ENCODE assay signal across 16 cellular contexts in genomic region chr19:49920624-49921363, GRCh38. TPM values are rescaled to one million over a fixed set of nuclear protein-coding genes. Genes with fewer than 3 reads are reported as not detected.
A peak's percentile ranks its signal among the peaks of the same experiment; 100 is the strongest.
DNase-seq lines count a peak whose midpoint lies in the region; ATAC-seq, FAIRE-seq and TF ChIP-seq lines count a peak whose summit lies in the region.
"Had no signal": no experiment of that assay in that cellular context is flagged by ENCODE, and none has a peak within 500 bp of the region (broad histone marks: within the 10 kb centered on the region; RNA-seq: fewer than 3 reads in every experiment).

No MANE protein-coding gene starts in this region.

- H3K36me3 ChIP-seq in astrocyte (ENCODE audit: insufficient read depth, low read length): peaks cover 5% of the 10 kb centered on the region
- peaks cover 0 to 6% of the 10 kb centered on the region in 2 donors for H3K36me3 ChIP-seq in body of pancreas (replicated peaks in 1 of 2; ENCODE audit: insufficient read depth in 1 of 2, low read depth in 2 of 2)

- H3K4me3 Mint-ChIP-seq in activated naive CD8-positive, alpha-beta T cell treated with anti-CD3 and anti-CD28 coated beads for 36 hours: no peak overlapping the region
- no peak overlapping the region for H3K4me3 Mint-ChIP-seq in activated naive CD8-positive, alpha-beta T cell treated with anti-CD3 and anti-CD28 coated beads, Interleukin-2, amount 50 U/mL, for 24 hours
- H3K4me3 Mint-ChIP-seq in astrocyte (ENCODE audit: unreplicated experiment): no peak overlapping the region
- H3K4me3 Mint-ChIP-seq in stimulated activated effector memory CD8-positive, alpha-beta T cell treated with anti-CD3 and anti-CD28 coated beads, Interleukin-12 subunit alpha, Interleukin-12 subunit beta, amount 100 ng/mL, for 72 hours: peak overlapping the region; percentile 51
- H3K4me3 Mint-ChIP-seq: activated naive CD4-positive, alpha-beta T cell treated with anti-CD3 and anti-CD28 coated beads, Interleukin-2, amount 50 U/mL, for 24 hours had no signal

- no peak for ATAC-seq in activated naive CD8-positive, alpha-beta T cell treated with anti-CD3 and anti-CD28 coated beads, Interleukin-2, amount 50 U/mL, for 24 hours
- ATAC-seq in stimulated activated effector memory CD8-positive, alpha-beta T cell treated with anti-CD3 and anti-CD28 coated beads, Interleukin-12 subunit alpha, Interleukin-12 subunit beta, amount 100 ng/mL, for 72 hours: no peak
- no peak for ATAC-seq in HG02571 (IDR thresholded peaks at IDR 0.05; ENCODE audit: unreplicated experiment)
- ATAC-seq in HG02763 (IDR thresholded peaks at IDR 0.05; ENCODE audit: unreplicated experiment): no peak
- ATAC-seq in body of pancreas: no peak
- ATAC-seq: mucosa of descending colon had no signal

- H3K9ac ChIP-seq in astrocyte (ENCODE audit: low read length): no peak overlapping the region

- no peaks in the 10 kb centered on the region for H3K9me3 Mint-ChIP-seq in activated naive CD8-positive, alpha-beta T cell treated with anti-CD3 and anti-CD28 coated beads for 36 hours
- H3K9me3 Mint-ChIP-seq in activated naive CD8-positive, alpha-beta T cell treated with anti-CD3 and anti-CD28 coated beads, Interleukin-2, amount 50 U/mL, for 24 hours: no peaks in the 10 kb centered on the region
- H3K9me3 Mint-ChIP-seq in astrocyte (ENCODE audit: unreplicated experiment): no peaks in the 10 kb centered on the region
- H3K9me3 Mint-ChIP-seq in stimulated activated effector memory CD8-positive, alpha-beta T cell treated with anti-CD3 and anti-CD28 coated beads, Interleukin-12 subunit alpha, Interleukin-12 subunit beta, amount 100 ng/mL, for 72 hours: no peaks in the 10 kb centered on the region
- H3K9me3 Mint-ChIP-seq: activated naive CD4-positive, alpha-beta T cell treated with anti-CD3 and anti-CD28 coated beads, Interleukin-2, amount 50 U/mL, for 24 hours had no signal

- no peaks in the 10 kb centered on the region for H3K27me3 ChIP-seq in astrocyte (ENCODE audit: insufficient read depth, low read length)
- no peaks in the 10 kb centered on the region for H3K27me3 ChIP-seq in body of pancreas
- H3K27me3 ChIP-seq: thyroid gland had no signal

- FAIRE-seq in astrocyte (lab: Jason Lieb, UNC): no peak
- FAIRE-seq: H54 had no signal

- TF ChIP-seq CTCF in astrocyte (IDR thresholded peaks at IDR 0.05; ENCODE audit: insufficient read depth, low read depth, low read length): no peak
- no peak for TF ChIP-seq CTCF in body of pancreas (IDR thresholded peaks at IDR 0.05)

- no peak overlapping the region for H3K4me2 ChIP-seq in astrocyte (ENCODE audit: low read length)

- TF ChIP-seq POLR2A in body of pancreas (IDR thresholded peaks at IDR 0.05): no peak

- peaks cover 89% of the 10 kb centered on the region for H4K20me1 ChIP-seq in astrocyte (ENCODE audit: insufficient read depth, low read length)

- H3K27ac Mint-ChIP-seq in activated naive CD8-positive, alpha-beta T cell treated with anti-CD3 and anti-CD28 coated beads for 36 hours: peak overlapping the region; percentile 46
- no peak overlapping the region for H3K27ac Mint-ChIP-seq in activated naive CD8-positive, alpha-beta T cell treated with anti-CD3 and anti-CD28 coated beads, Interleukin-2, amount 50 U/mL, for 24 hours
- peak overlapping the region; percentile 72 for H3K27ac Mint-ChIP-seq in astrocyte (ENCODE audit: unreplicated experiment)
- peak overlapping the region; percentile 88 for H3K27ac Mint-ChIP-seq in stimulated activated effector memory CD8-positive, alpha-beta T cell treated with anti-CD3 and anti-CD28 coated beads, Interleukin-12 subunit alpha, Interleukin-12 subunit beta, amount 100 ng/mL, for 72 hours
- H3K27ac Mint-ChIP-seq: activated naive CD4-positive, alpha-beta T cell treated with anti-CD3 and anti-CD28 coated beads, Interleukin-2, amount 50 U/mL, for 24 hours had no signal

- H3K9me3 ChIP-seq in astrocyte (ENCODE audit: insufficient read depth, low read depth, low read length) (no peaks in the 10 kb centered on the region), body of pancreas (no peaks in the 10 kb centered on the region)
- H3K9me3 ChIP-seq: mucosa of descending colon, thyroid gland had no signal

- H3K4me3 ChIP-seq in astrocyte (ENCODE audit: insufficient read depth, low read depth, low read length) (no peak overlapping the region), body of pancreas (no peak overlapping the region)
- H3K4me3 ChIP-seq: mucosa of descending colon, thyroid gland had no signal

- H3K36me3 Mint-ChIP-seq in activated naive CD8-positive, alpha-beta T cell treated with anti-CD3 and anti-CD28 coated beads for 36 hours: peaks cover 41% of the 10 kb centered on the region
- peaks cover 56% of the 10 kb centered on the region for H3K36me3 Mint-ChIP-seq in activated naive CD8-positive, alpha-beta T cell treated with anti-CD3 and anti-CD28 coated beads, Interleukin-2, amount 50 U/mL, for 24 hours (ENCODE audit: low read depth)
- peaks cover 13% of the 10 kb centered on the region for H3K36me3 Mint-ChIP-seq in astrocyte (ENCODE audit: low read depth, unreplicated experiment)
- peaks cover 100% of the 10 kb centered on the region for H3K36me3 Mint-ChIP-seq in stimulated activated effector memory CD8-positive, alpha-beta T cell treated with anti-CD3 and anti-CD28 coated beads, Interleukin-12 subunit alpha, Interleukin-12 subunit beta, amount 100 ng/mL, for 72 hours

- 78 to 83% methylated on average over 12 to 23 of the region's 24 CpGs for WGBS in body of pancreas, 2 donors

- no peak for DNase-seq in activated naive CD8-positive, alpha-beta T cell treated with anti-CD3 and anti-CD28 coated beads for 36 hours
- no peak for DNase-seq in activated naive CD8-positive, alpha-beta T cell treated with anti-CD3 and anti-CD28 coated beads, Interleukin-2, amount 50 U/mL, for 24 hours
- peak; percentile 36 for DNase-seq in NCI-H2107 (lab: John Stamatoyannopoulos, UW)
- DNase-seq in astrocyte (ENCODE audit: low read depth): no peak
- no peak for DNase-seq in stimulated activated effector memory CD8-positive, alpha-beta T cell treated with anti-CD3 and anti-CD28 coated beads, Interleukin-12 subunit alpha, Interleukin-12 subunit beta, amount 100 ng/mL, for 72 hours (ENCODE audit: low spot score in 2 of 2)
- no peak for DNase-seq in body of pancreas
- DNase-seq: DMS 273 treated with DMSO at 0.1 percent for 48 hours; islet precursor cell; SIG-M5; stimulated activated CD4-positive, alpha-beta T cell treated with anti-CD3 and anti-CD28 coated beads, Interleukin-12 subunit alpha, Interleukin-12 subunit beta, amount 100 ng/mL, for 4 hours; thyroid gland had no signal

- no peak overlapping the region for H2AFZ ChIP-seq in astrocyte (ENCODE audit: low read depth, low read length)

- intact Hi-C loops in body of pancreas (cut with DNase I): no loop called here

- H3K79me2 ChIP-seq in astrocyte (ENCODE audit: insufficient read depth, low read length): peaks cover 95% of the 10 kb centered on the region

- H3K27ac ChIP-seq in astrocyte (ENCODE audit: low read depth, low read length): no peak overlapping the region
- H3K27ac ChIP-seq in body of pancreas: no peak overlapping the region
- H3K27ac ChIP-seq: thyroid gland had no signal

- H3K4me1 ChIP-seq in astrocyte (ENCODE audit: insufficient read depth, low read length) (peaks cover 13% of the 10 kb centered on the region), body of pancreas (no peaks in the 10 kb centered on the region)
- H3K4me1 ChIP-seq: thyroid gland had no signal

- H3K4me1 Mint-ChIP-seq in activated naive CD8-positive, alpha-beta T cell treated with anti-CD3 and anti-CD28 coated beads for 36 hours: peaks cover 27% of the 10 kb centered on the region
- peaks cover 61% of the 10 kb centered on the region for H3K4me1 Mint-ChIP-seq in activated naive CD8-positive, alpha-beta T cell treated with anti-CD3 and anti-CD28 coated beads, Interleukin-2, amount 50 U/mL, for 24 hours
- H3K4me1 Mint-ChIP-seq in astrocyte (ENCODE audit: low read depth, unreplicated experiment): peaks cover 14% of the 10 kb centered on the region
- H3K4me1 Mint-ChIP-seq in stimulated activated effector memory CD8-positive, alpha-beta T cell treated with anti-CD3 and anti-CD28 coated beads, Interleukin-12 subunit alpha, Interleukin-12 subunit beta, amount 100 ng/mL, for 72 hours: peaks cover 66% of the 10 kb centered on the region

- no peaks in the 10 kb centered on the region for H3K27me3 Mint-ChIP-seq in activated naive CD8-positive, alpha-beta T cell treated with anti-CD3 and anti-CD28 coated beads for 36 hours
- no peaks in the 10 kb centered on the region for H3K27me3 Mint-ChIP-seq in activated naive CD8-positive, alpha-beta T cell treated with anti-CD3 and anti-CD28 coated beads, Interleukin-2, amount 50 U/mL, for 24 hours
- H3K27me3 Mint-ChIP-seq in astrocyte (ENCODE audit: low read depth, unreplicated experiment): no peaks in the 10 kb centered on the region
- H3K27me3 Mint-ChIP-seq: activated naive CD4-positive, alpha-beta T cell treated with anti-CD3 and anti-CD28 coated beads, Interleukin-2, amount 50 U/mL, for 24 hours had no signal

RNA-seq across cellular contexts. Expression of gene ATF5, which starts 8.2 kb away (rescaled TPM):
- total RNA-seq in activated naive CD8-positive, alpha-beta T cell treated with anti-CD3 and anti-CD28 coated beads for 36 hours: 10 to 100 TPM; 23.4 to 25.4 TPM
- total RNA-seq in astrocyte (30.8 and 35.5 TPM in 2 replicates), body of pancreas (10 to 100 TPM in 1 of 2 donors, 1 to 10 TPM in 1; 4.7 to 12.2 TPM)

RNA-seq across cellular contexts. Expression of gene NUP62, which starts 8.5 kb away (rescaled TPM):
- total RNA-seq in activated naive CD8-positive, alpha-beta T cell treated with anti-CD3 and anti-CD28 coated beads for 36 hours: 100 to 1,000 TPM; 164 to 179 TPM
- total RNA-seq in astrocyte: 42.7 and 49.5 TPM in 2 replicates
- 10 to 100 TPM; 17.9 to 21.8 TPM for total RNA-seq in body of pancreas

RNA-seq across cellular contexts. Expression of gene IL4I1, which starts 24.1 kb away (rescaled TPM):
- 1 to 10 TPM; 2.3 to 2.9 TPM for total RNA-seq in activated naive CD8-positive, alpha-beta T cell treated with anti-CD3 and anti-CD28 coated beads for 36 hours
- total RNA-seq in astrocyte (0.27 and 0.50 TPM in 2 replicates), body of pancreas (under 1 TPM in 1 of 2 donors, not detected in 1; 0.52 TPM)

RNA-seq across cellular contexts. Expression of gene SIGLEC11, which starts 40.2 kb away (rescaled TPM):
- not detected for total RNA-seq in activated naive CD8-positive, alpha-beta T cell treated with anti-CD3 and anti-CD28 coated beads for 36 hours
- total RNA-seq in astrocyte (not detected in 2 replicates), body of pancreas (10 to 100 TPM in 1 of 2 donors, 1 to 10 TPM in 1; 1.3 to 12.5 TPM)

RNA-seq across cellular contexts. Expression of gene TBC1D17, which starts 43.3 kb away (rescaled TPM):
- 10 to 100 TPM; 22.6 to 24.0 TPM for total RNA-seq in activated naive CD8-positive, alpha-beta T cell treated with anti-CD3 and anti-CD28 coated beads for 36 hours
- total RNA-seq in astrocyte (29.1 and 32.2 TPM in 2 replicates), body of pancreas (10 to 100 TPM; 25.9 to 37.6 TPM)
